ENCODE assay signal across 17 cellular contexts in genomic region chr21:14952916-14953315, GRCh38.
"Had no signal": no experiment of that assay in that cellular context is flagged by ENCODE, and none has a peak within 500 bp of the region (broad histone marks: within the 10 kb centered on the region; RNA-seq: fewer than 3 reads in every experiment).

No MANE protein-coding gene starts in this region.

- ATAC-seq: activated naive CD8-positive, alpha-beta T cell treated with anti-CD3 and anti-CD28 coated beads, Interleukin-2, amount 50 U/mL, for 24 hours; activated T-helper 17 cell treated with anti-CD3 and anti-CD28 coated beads, Interleukin-2, amount 50 U/mL, for 72 hours; gastrocnemius medialis; heart right ventricle; left lobe of liver; sciatic nerve; upper lobe of right lung had no signal

- H3K27me3 Mint-ChIP-seq: activated naive CD8-positive, alpha-beta T cell treated with anti-CD3 and anti-CD28 coated beads, Interleukin-2, amount 50 U/mL, for 24 hours; stimulated activated naive CD8-positive, alpha-beta T cell treated with anti-CD3 and anti-CD28 coated beads, Interleukin-15, Interleukin-2, amounts not matched to agents 100 ng/mL and 50 ng/mL, for 24 hours had no signal

- H3K9me3 ChIP-seq: gastrocnemius medialis, suprapubic skin, upper lobe of right lung had no signal

- H3K27ac Mint-ChIP-seq: activated naive CD8-positive, alpha-beta T cell treated with anti-CD3 and anti-CD28 coated beads, Interleukin-2, amount 50 U/mL, for 24 hours; activated T-helper 17 cell treated with anti-CD3 and anti-CD28 coated beads, Interleukin-2, amount 50 U/mL, for 72 hours; stimulated activated naive CD8-positive, alpha-beta T cell treated with anti-CD3 and anti-CD28 coated beads, Interleukin-15, Interleukin-2, amounts not matched to agents 100 ng/mL and 50 ng/mL, for 24 hours had no signal

- H3K36me3 ChIP-seq: gastrocnemius medialis, heart right ventricle, spleen, suprapubic skin, upper lobe of right lung had no signal

- H3K27me3 ChIP-seq: gastrocnemius medialis, heart right ventricle, spleen, suprapubic skin, upper lobe of right lung had no signal

- H3K4me3 ChIP-seq: coronary artery, gastrocnemius medialis, heart right ventricle, spleen, suprapubic skin, upper lobe of right lung had no signal

- H3K4me1 ChIP-seq: spleen, suprapubic skin, upper lobe of right lung had no signal

- H3K27ac ChIP-seq: coronary artery, gastrocnemius medialis, heart right ventricle, spleen, suprapubic skin, upper lobe of right lung had no signal

- H3K4me3 Mint-ChIP-seq: activated naive CD8-positive, alpha-beta T cell treated with anti-CD3 and anti-CD28 coated beads, Interleukin-2, amount 50 U/mL, for 24 hours; activated T-helper 17 cell treated with anti-CD3 and anti-CD28 coated beads, Interleukin-2, amount 50 U/mL, for 72 hours; neural crest cell; stimulated activated naive CD8-positive, alpha-beta T cell treated with anti-CD3 and anti-CD28 coated beads, Interleukin-15, Interleukin-2, amounts not matched to agents 100 ng/mL and 50 ng/mL, for 24 hours had no signal

- FAIRE-seq: endothelial cell of umbilical vein, islet of Langerhans had no signal

- H3K4me1 Mint-ChIP-seq: activated naive CD8-positive, alpha-beta T cell treated with anti-CD3 and anti-CD28 coated beads, Interleukin-2, amount 50 U/mL, for 24 hours; activated T-helper 17 cell treated with anti-CD3 and anti-CD28 coated beads, Interleukin-2, amount 50 U/mL, for 72 hours had no signal

- DNase-seq: activated naive CD4-positive, alpha-beta T cell treated with Interleukin-2 at 50 U/mL for 16 hours; activated naive CD8-positive, alpha-beta T cell treated with anti-CD3 and anti-CD28 coated beads, Interleukin-2, amount 50 U/mL, for 24 hours; activated T-cell treated with anti-CD3 and anti-CD28 coated beads for 4 hours; caudate nucleus; gastrocnemius medialis; heart right ventricle; spleen; upper lobe of right lung had no signal
